8 cellular contexts compared by ENCODE assay signal in the genomic region with DNA sequence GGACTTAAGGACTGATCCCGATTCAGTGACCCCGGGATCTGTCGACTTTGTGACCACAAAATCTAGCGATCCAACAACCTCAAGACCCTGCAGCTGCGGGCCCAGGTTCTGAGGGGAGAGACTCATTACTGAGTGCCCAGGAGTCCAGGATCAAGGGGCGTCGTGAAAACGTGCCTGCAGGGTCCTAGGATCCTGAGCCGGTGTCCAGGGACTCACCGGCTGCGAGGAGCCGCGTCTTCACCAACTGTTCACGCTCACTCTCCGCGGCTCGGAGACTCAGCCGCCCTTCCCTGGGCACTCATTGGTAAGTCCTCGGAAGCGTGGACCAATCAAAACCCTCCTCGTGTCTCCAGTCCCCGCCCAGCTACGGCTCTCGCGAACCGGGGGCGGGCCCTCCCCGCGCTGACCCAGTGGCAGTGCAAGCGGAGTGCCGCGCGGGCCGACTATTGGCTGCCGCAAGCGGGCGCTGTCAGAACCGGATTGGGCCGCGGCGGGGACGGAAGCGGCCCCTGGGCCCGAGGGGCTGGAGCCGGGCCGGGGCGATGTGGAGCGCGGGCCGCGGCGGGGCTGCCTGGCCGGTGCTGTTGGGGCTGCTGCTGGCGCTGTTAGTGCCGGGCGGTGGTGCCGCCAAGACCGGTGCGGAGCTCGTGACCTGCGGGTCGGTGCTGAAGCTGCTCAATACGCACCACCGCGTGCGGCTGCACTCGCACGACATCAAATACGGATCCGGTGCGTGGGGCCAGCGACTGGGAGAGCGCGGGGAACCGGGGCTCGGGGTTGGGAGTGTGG. TPM values are rescaled to one million over a fixed set of nuclear protein-coding genes. Genes with fewer than 3 reads are reported as not detected.
DNase-seq lines count a peak whose midpoint lies in the region; ATAC-seq and TF ChIP-seq lines count a peak whose summit lies in the region.

A gene with protein sequence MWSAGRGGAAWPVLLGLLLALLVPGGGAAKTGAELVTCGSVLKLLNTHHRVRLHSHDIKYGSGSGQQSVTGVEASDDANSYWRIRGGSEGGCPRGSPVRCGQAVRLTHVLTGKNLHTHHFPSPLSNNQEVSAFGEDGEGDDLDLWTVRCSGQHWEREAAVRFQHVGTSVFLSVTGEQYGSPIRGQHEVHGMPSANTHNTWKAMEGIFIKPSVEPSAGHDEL (plus strand): TSS at position 508 of the 789 bp plus-strand sequence. CDS start 35 bp downstream, at position 543.

- peak; percentile 98 to 99 (median 98) for DNase-seq in CD4-positive, alpha-beta memory T cell
- DNase-seq in HL-60 (ENCODE audit: low read depth in 1 of 2, low spot score in 1 of 2): peak; percentile 97 to 99
- peak; percentile 91 for DNase-seq in NCI-H82 treated with DMSO at 0.1 percent for 48 hours (lab: John Stamatoyannopoulos, UW; ENCODE audit: unreplicated experiment)
- peak; percentile 97 to 98 for DNase-seq in activated CD4-positive, alpha-beta T cell treated with anti-CD3 and anti-CD28 coated beads, Interleukin-2, amount 50 U/mL, for 48 hours
- DNase-seq in dorsolateral prefrontal cortex: peak; percentile 96 to 99 (median 98)
- peak; percentile 98 for DNase-seq in stimulated activated CD4-positive, alpha-beta T cell treated with anti-CD3 and anti-CD28 coated beads, Interleukin-4, amount 100 ng/mL, for 1 hour

- H3K4me1 ChIP-seq in CD4-positive, alpha-beta memory T cell (ENCODE audit: insufficient read depth, low read length): peaks cover 26% of the 10 kb centered on the region
- peaks cover 8 to 22% (median 14%) of the 10 kb centered on the region in 4 donors for H3K4me1 ChIP-seq in liver (ENCODE audit: control insufficient read depth in 4 of 4, insufficient read depth in 4 of 4, low read length in 3 of 4)

- peaks cover 2% of the 10 kb centered on the region for H3K36me3 ChIP-seq in CD4-positive, alpha-beta memory T cell (ENCODE audit: insufficient read depth, low read length)
- peaks cover 0 to 8% (median under 1%) of the 10 kb centered on the region in 4 donors for H3K36me3 ChIP-seq in liver (ENCODE audit: control insufficient read depth in 4 of 4, insufficient read depth in 3 of 4, low read depth in 1 of 4, low read length in 3 of 4)

- POLR2A ChIA-PET in CD4-positive, alpha-beta memory T cell (lab: Charles Lee; ENCODE audit: partially characterized antibody): interaction anchor here (0.7 to 7.1 kb wide), 11 partner anchors 10 to 94 kb away, joined by 3 to 201 read pairs (median 7); a partner anchor contains a TSS

- CTCF ChIA-PET in CD4-positive, alpha-beta memory T cell (lab: Charles Lee; ENCODE audit: partially characterized antibody): interaction anchor here (0.7 to 7.2 kb wide), 8 partner anchors 10 to 74 kb away, joined by 3 to 245 read pairs (median 6); a partner anchor contains a TSS

- no peak for TF ChIP-seq CTCF in HL-60 (IDR thresholded peaks at IDR 0.05; ENCODE audit: insufficient read depth, low read length)
- peak in 55 of 56 donors; percentile 25 to 89 (median 66) for TF ChIP-seq CTCF in dorsolateral prefrontal cortex (IDR thresholded peaks at IDR 0.05 in 54 of 56, conservative IDR thresholded peaks at IDR 0.05 in 2 of 56; ENCODE audit: low read depth in 1 of 56, partially characterized antibody in 56 of 56)
- TF ChIP-seq CTCF in liver (IDR thresholded peaks at IDR 0.05; ENCODE audit: low read depth, low read length, missing input control): peak; percentile 16

- H3K9me3 Mint-ChIP-seq in CD4-positive, alpha-beta memory T cell: no peaks in the 10 kb centered on the region

- peak; percentile 88 for ATAC-seq in GM19455 (IDR thresholded peaks at IDR 0.05; ENCODE audit: unreplicated experiment)

- no peak for TF ChIP-seq RAD21 in liver (IDR thresholded peaks at IDR 0.05)

- peaks cover 17 to 39% (median 29%) of the 10 kb centered on the region in 4 donors for H3K4me1 Mint-ChIP-seq in CD4-positive, alpha-beta memory T cell

- H3K36me3 Mint-ChIP-seq in CD4-positive, alpha-beta memory T cell: peaks cover 13 to 25% of the 10 kb centered on the region in 2 donors

- WGBS in liver: under 1% methylated on average over 76 of the region's 76 CpGs

- no peaks in the 10 kb centered on the region for H3K9me3 ChIP-seq in CD4-positive, alpha-beta memory T cell (ENCODE audit: control insufficient read depth in 1 of 2, low read length in 2 of 2)
- H3K9me3 ChIP-seq in liver (ENCODE audit: control insufficient read depth in 4 of 4, low read length in 3 of 4): no peaks in the 10 kb centered on the region

- peak within 1 kb of the TSS; percentile 67 to 85 for H3K4me3 ChIP-seq in CD4-positive, alpha-beta memory T cell (ENCODE audit: low read length in 2 of 2)
- H3K4me3 ChIP-seq in HL-60 (replicated peaks; ENCODE audit: insufficient read depth, low read length): peak within 1 kb of the TSS; percentile 64
- peak within 1 kb of the TSS; percentile 57 to 95 (median 80) for H3K4me3 ChIP-seq in dorsolateral prefrontal cortex
- peak within 1 kb of the TSS; percentile 81 to 88 (median 87) for H3K4me3 ChIP-seq in liver (ENCODE audit: low read depth in 1 of 3, low read length in 3 of 3)

- peak within 1 kb of the TSS; percentile 63 for H3K27ac ChIP-seq in CD4-positive, alpha-beta memory T cell (ENCODE audit: low read depth, low read length)
- H3K27ac ChIP-seq in HL-60 (replicated peaks) (peak within 1 kb of the TSS; percentile 75), dorsolateral prefrontal cortex (peak within 1 kb of the TSS in 32 of 59 donors; percentile 12 to 83 (median 53)), liver (ENCODE audit: low read depth in 1 of 2, low read length in 2 of 2) (peak within 1 kb of the TSS; percentile 30 to 55)

- intact Hi-C loops in CD4-positive, alpha-beta memory T cell (cut with micrococcal nuclease): loop anchor here (1.0 kb wide), 4 partner anchors 10 to 24 kb away; a partner anchor contains a TSS
- intact Hi-C loops in dorsolateral prefrontal cortex (cut with DNase I): no loop called here

- H3K27me3 ChIP-seq in CD4-positive, alpha-beta memory T cell (ENCODE audit: insufficient read depth, low read length): no peaks in the 10 kb centered on the region
- H3K27me3 ChIP-seq in HL-60 (ENCODE audit: insufficient read depth, poor library complexity, severe bottlenecking): no peaks in the 10 kb centered on the region
- no peaks in the 10 kb centered on the region for H3K27me3 ChIP-seq in dorsolateral prefrontal cortex
- H3K27me3 ChIP-seq in liver (ENCODE audit: control insufficient read depth in 4 of 4, insufficient read depth in 4 of 4, low read length in 3 of 4): no peaks in the 10 kb centered on the region

- H3K4me3 Mint-ChIP-seq in CD4-positive, alpha-beta memory T cell: peak within 1 kb of the TSS; percentile 77 to 89 (median 86)

- H3K9ac ChIP-seq in liver (ENCODE audit: low read depth in 1 of 2, low read length in 2 of 2): peak within 1 kb of the TSS in 1 of 2 donors; percentile 45

- H3K27ac Mint-ChIP-seq in CD4-positive, alpha-beta memory T cell: peak within 1 kb of the TSS; percentile 41 to 95 (median 91)

- peaks cover 0 to 1% of the 10 kb centered on the region in 2 donors for H3K27me3 Mint-ChIP-seq in CD4-positive, alpha-beta memory T cell

TF ChIP-seq in liver, 16 proteins besides CTCF, POLR2A, EP300 and RAD21 (continues in another document):
- TF ChIP-seq RXRA (IDR thresholded peaks at IDR 0.05) (peak; percentile 29 to 33), JUND (IDR thresholded peaks at IDR 0.05) (no peak), HNF4A (conservative IDR thresholded peaks at IDR 0.05) (peak in 1 of 2 donors; percentile 7), SP1 (IDR thresholded peaks at IDR 0.05) (peak; percentile 86), YY1 (IDR thresholded peaks at IDR 0.05) (peak; percentile 65), EGR1 (IDR thresholded peaks at IDR 0.05; ENCODE audit: low read depth in 2 of 2) (peak in 1 of 2 donors; percentile 13), FOXA1 (IDR thresholded peaks at IDR 0.05) (no peak), GABPA (IDR thresholded peaks at IDR 0.05 in 1 of 2, conservative IDR thresholded peaks at IDR 0.05 in 1 of 2) (peak in 1 of 2 donors; percentile 61), TAF1 (conservative IDR thresholded peaks at IDR 0.05) (no peak)
- TF ChIP-seq, protein P1, sequence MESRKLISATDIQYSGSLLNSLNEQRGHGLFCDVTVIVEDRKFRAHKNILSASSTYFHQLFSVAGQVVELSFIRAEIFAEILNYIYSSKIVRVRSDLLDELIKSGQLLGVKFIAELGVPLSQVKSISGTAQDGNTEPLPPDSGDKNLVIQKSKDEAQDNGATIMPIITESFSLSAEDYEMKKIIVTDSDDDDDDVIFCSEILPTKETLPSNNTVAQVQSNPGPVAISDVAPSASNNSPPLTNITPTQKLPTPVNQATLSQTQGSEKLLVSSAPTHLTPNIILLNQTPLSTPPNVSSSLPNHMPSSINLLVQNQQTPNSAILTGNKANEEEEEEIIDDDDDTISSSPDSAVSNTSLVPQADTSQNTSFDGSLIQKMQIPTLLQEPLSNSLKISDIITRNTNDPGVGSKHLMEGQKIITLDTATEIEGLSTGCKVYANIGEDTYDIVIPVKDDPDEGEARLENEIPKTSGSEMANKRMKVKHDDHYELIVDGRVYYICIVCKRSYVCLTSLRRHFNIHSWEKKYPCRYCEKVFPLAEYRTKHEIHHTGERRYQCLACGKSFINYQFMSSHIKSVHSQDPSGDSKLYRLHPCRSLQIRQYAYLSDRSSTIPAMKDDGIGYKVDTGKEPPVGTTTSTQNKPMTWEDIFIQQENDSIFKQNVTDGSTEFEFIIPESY (IDR thresholded peaks at IDR 0.05): no peak
- TF ChIP-seq, protein P2, sequence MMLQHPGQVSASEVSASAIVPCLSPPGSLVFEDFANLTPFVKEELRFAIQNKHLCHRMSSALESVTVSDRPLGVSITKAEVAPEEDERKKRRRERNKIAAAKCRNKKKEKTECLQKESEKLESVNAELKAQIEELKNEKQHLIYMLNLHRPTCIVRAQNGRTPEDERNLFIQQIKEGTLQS (IDR thresholded peaks at IDR 0.05): no peak
- TF ChIP-seq, protein P3, sequence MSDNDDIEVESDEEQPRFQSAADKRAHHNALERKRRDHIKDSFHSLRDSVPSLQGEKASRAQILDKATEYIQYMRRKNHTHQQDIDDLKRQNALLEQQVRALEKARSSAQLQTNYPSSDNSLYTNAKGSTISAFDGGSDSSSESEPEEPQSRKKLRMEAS (IDR thresholded peaks at IDR 0.05): no peak

RNA-seq across cellular contexts. Expression of the gene that starts here (rescaled TPM):
- 10 to 100 TPM; 39.6 to 44.3 TPM for total RNA-seq in CD4-positive, alpha-beta memory T cell
- 10 to 100 TPM; 78.0 to 99.1 TPM for polyA plus RNA-seq in CD4-positive, alpha-beta memory T cell
- total RNA-seq in dorsolateral prefrontal cortex (10 to 100 TPM in 86 of 120 experiments, 1 to 10 TPM in 34; 4.9 to 43.3 (median 11.4) TPM), liver (100 to 1,000 TPM in 1 of 2 donors, 10 to 100 TPM in 1; 44.8 to 121 TPM)
- 100 to 1,000 TPM in 1 of 2 donors, 10 to 100 TPM in 1; 36.3 to 173 TPM for polyA plus RNA-seq in liver

Comparison
In these comparisons a context has a peak if more than half of its experiments do, and no peak if none do; other contexts are left out.
1. Peak in every context shown above with its lines: DNase-seq, ATAC-seq, H3K4me3 ChIP-seq and H3K27ac ChIP-seq.